ENCODE assay signal across 34 cellular contexts in genomic region chr1:161052899-161053298, GRCh38. TPM values are rescaled to one million over a fixed set of nuclear protein-coding genes. Genes with fewer than 3 reads are reported as not detected.
DNase-seq lines count a peak whose midpoint lies in the region; ATAC-seq, FAIRE-seq and TF ChIP-seq lines count a peak whose summit lies in the region.
"Had no signal": no experiment of that assay in that cellular context is flagged by ENCODE, and none has a peak within 500 bp of the region (broad histone marks: within the 10 kb centered on the region; RNA-seq: fewer than 3 reads in every experiment).

No MANE protein-coding gene starts in this region.

- H4K20me1 ChIP-seq in IMR-90 (ENCODE audit: insufficient read depth, low read length), result no peaks in the 10 kb centered on the region
- no peaks in the 10 kb centered on the region for H4K20me1 ChIP-seq in osteoblast (ENCODE audit: insufficient read depth, low read length)

- no peak overlapping the region for H2BK120ac ChIP-seq in IMR-90 (ENCODE audit: low read depth, low read length)

- no peak overlapping the region for H3K23ac ChIP-seq in IMR-90 (ENCODE audit: low read depth, low read length)

- H2AFZ ChIP-seq in IMR-90 (replicated peaks; ENCODE audit: low read length, poor library complexity) (no peak overlapping the region), osteoblast (ENCODE audit: low read length) (no peak overlapping the region)

- no peak overlapping the region for H3K9ac ChIP-seq in IMR-90 (ENCODE audit: low read depth, low read length)

- H2BK20ac ChIP-seq in IMR-90 (ENCODE audit: low read depth, low read length), result no peak overlapping the region

- CTCF ChIA-PET in IMR-90 (lab: Yijun Ruan, JAX), result no interaction called here

- H2BK15ac ChIP-seq in IMR-90 (ENCODE audit: low read depth, low read length), result no peak overlapping the region

- H3K79me1 ChIP-seq in IMR-90 (ENCODE audit: low read depth in 1 of 2, low read length in 2 of 2), result no peaks in the 10 kb centered on the region

- peaks cover 17% of the 10 kb centered on the region for H3K4me1 Mint-ChIP-seq in activated T-cell treated with anti-CD3 and anti-CD28 coated beads, Interleukin-2, amount 50 U/mL, for 24 hours (ENCODE audit: low read depth)

- no peak for TF ChIP-seq RAD21 in IMR-90 (IDR thresholded peaks at IDR 0.05; ENCODE audit: low read length)

- H4K91ac ChIP-seq in IMR-90 (ENCODE audit: insufficient read depth, low read depth, low read length), result no peak overlapping the region

- DNase-seq in activated T-cell treated with anti-CD3 and anti-CD28 coated beads, Interleukin-2, amount 50 U/mL, for 24 hours, result no peak
- DNase-seq in activated T-cell treated with anti-CD3 and anti-CD28 coated beads, Interleukin-2, amount 50 U/mL, for 48 hours, result no peak
- DNase-seq in IMR-90 (peak; percentile 21), choroid plexus epithelial cell (ENCODE audit: low read depth) (peak; percentile 15), osteoblast (ENCODE audit: insufficient read length, low spot score, missing footprints) (peak; percentile 69), urothelium cell line (ENCODE audit: low spot score) (no peak), NCI-H1436 (lab: John Stamatoyannopoulos, UW) (no peak)
- DNase-seq: activated CD4-positive, alpha-beta T cell treated with anti-CD3 and anti-CD28 coated beads, Interleukin-2, amount 50 U/mL, for 4 hours; activated naive CD4-positive, alpha-beta T cell; activated T-cell treated with anti-CD3 and anti-CD28 coated beads for 4 hours; cerebellar nuclear complex; foreskin keratinocyte; hippocampal formation; mucosa of descending colon; NCI-H1417; NCI-H2107; NCI-H510A; NK-92 treated with Interleukin-12 subunit alpha and Interleukin-12 subunit beta, amount 100 ng/mL, for 24 hours; Peyer's patch; small intestine; stimulated activated CD4-positive, alpha-beta T cell treated with anti-CD3 and anti-CD28 coated beads, Interleukin-2, amount 100 ng/mL, for 48 hours; stomach; transverse colon had no signal

- H3K36me3 ChIP-seq in IMR-90 (ENCODE audit: control insufficient read depth, insufficient read depth, low read length) (no peaks in the 10 kb centered on the region), osteoblast (ENCODE audit: insufficient read depth, low read length) (no peaks in the 10 kb centered on the region)
- H3K36me3 ChIP-seq: ascending aorta, SJSA1, transverse colon had no signal

- H3K27me3 ChIP-seq in IMR-90 (ENCODE audit: control insufficient read depth, insufficient read depth, low read length) (no peaks in the 10 kb centered on the region), osteoblast (ENCODE audit: insufficient read depth, low read length) (no peaks in the 10 kb centered on the region)
- H3K27me3 ChIP-seq: ascending aorta, foreskin keratinocyte, SJSA1, transverse colon had no signal

- TF ChIP-seq POLR2A in IMR-90 (IDR thresholded peaks at IDR 0.05; ENCODE audit: low read depth, low read length), result no peak

- H4K8ac ChIP-seq in IMR-90 (ENCODE audit: low read depth in 2 of 2, low read length in 2 of 2), result no peak overlapping the region

- H3K79me2 ChIP-seq in osteoblast (ENCODE audit: insufficient read depth, low read length), result no peaks in the 10 kb centered on the region

- H3K27me3 Mint-ChIP-seq in activated T-cell treated with anti-CD3 and anti-CD28 coated beads, Interleukin-2, amount 50 U/mL, for 24 hours, result no peaks in the 10 kb centered on the region

- TF ChIP-seq CTCF in IMR-90 (conservative IDR thresholded peaks at IDR 0.05; ENCODE audit: low read depth, low read length) (no peak), choroid plexus epithelial cell (conservative IDR thresholded peaks at IDR 0.05; ENCODE audit: low read depth, low read length) (no peak), osteoblast (IDR thresholded peaks at IDR 0.05; ENCODE audit: extremely low read depth, low read depth, low read length) (no peak)

- POLR2A ChIA-PET in IMR-90 (lab: Charles Lee; ENCODE audit: unreplicated experiment), result no interaction called here

- H3K27ac Mint-ChIP-seq in activated T-cell treated with anti-CD3 and anti-CD28 coated beads, Interleukin-2, amount 50 U/mL, for 24 hours, result peak overlapping the region; percentile 61

- intact Hi-C loops in IMR-90 (cut with micrococcal nuclease), result no loop called here

- H3K9me3 ChIP-seq in IMR-90 (ENCODE audit: control insufficient read depth, insufficient read depth, low read length) (no peaks in the 10 kb centered on the region), osteoblast (ENCODE audit: low read depth, low read length) (peaks cover 7% of the 10 kb centered on the region)
- H3K9me3 ChIP-seq: ascending aorta, Peyer's patch, SJSA1, transverse colon had no signal

- no peak overlapping the region for H2AK5ac ChIP-seq in IMR-90 (ENCODE audit: low read depth, low read length)

- H3K18ac ChIP-seq in IMR-90 (ENCODE audit: low read depth, low read length), result no peak overlapping the region

- dilution Hi-C loops in IMR-90 (cut with HindIII; ENCODE audit: low sequenced_read_pairs, unreplicated experiment), result no loop called here

- no peak for FAIRE-seq in urothelium cell line (lab: Jason Lieb, UNC)
- FAIRE-seq: H1, small intestine had no signal

- H3K27ac ChIP-seq in IMR-90 (ENCODE audit: insufficient read depth, low read length), result no peak overlapping the region
- no peak overlapping the region for H3K27ac ChIP-seq in osteoblast (ENCODE audit: low read depth, low read length)
- H3K27ac ChIP-seq: ascending aorta, epithelial cell of prostate, foreskin keratinocyte, HL-60, Peyer's patch, SJSA1, stomach, transverse colon had no signal

- no peaks in the 10 kb centered on the region for H3K4me1 ChIP-seq in IMR-90 (ENCODE audit: control insufficient read depth, insufficient read depth, low read length)
- H3K4me1 ChIP-seq in osteoblast (ENCODE audit: insufficient read depth, low read length), result no peaks in the 10 kb centered on the region
- H3K4me1 ChIP-seq: ascending aorta, foreskin keratinocyte, SJSA1, stomach, transverse colon had no signal

- no TSS peak for BruUV-seq in IMR-90 (replicated peaks; lab: Mats Ljungman, UMichigan)

- H2AK9ac ChIP-seq in IMR-90 (replicated peaks; ENCODE audit: low read depth, low read length, poor library complexity), result no peak overlapping the region

- no peaks in the 10 kb centered on the region for H3K9me3 Mint-ChIP-seq in activated T-cell treated with anti-CD3 and anti-CD28 coated beads, Interleukin-2, amount 50 U/mL, for 24 hours
- H3K9me3 Mint-ChIP-seq: T-helper 1 cell treated with Interleukin-12 subunit alpha and Interleukin-12 subunit beta and Interleukin-4 antibody, amounts not matched to agents 30 μg/mL and 1 μg/mL, for 36 hours had no signal

- ATAC-seq in IMR-90 (ENCODE audit: low read depth), result no peak
- no peak for ATAC-seq in GM18517 (IDR thresholded peaks at IDR 0.05; ENCODE audit: unreplicated experiment)
- ATAC-seq: foreskin keratinocyte, mucosa of descending colon had no signal

- WGBS in IMR-90 (ENCODE audit: extremely low coverage in 2 of 2, insufficient read length in 1 of 2), 2 experiments, result no CpG with 5 or more reads among the region's 3 CpGs

- H3K9me1 ChIP-seq in IMR-90 (ENCODE audit: insufficient read depth, low read length), result no peaks in the 10 kb centered on the region

- no peak overlapping the region for H3K4me3 Mint-ChIP-seq in activated T-cell treated with anti-CD3 and anti-CD28 coated beads, Interleukin-2, amount 50 U/mL, for 24 hours
- H3K4me3 Mint-ChIP-seq: T-helper 1 cell treated with Interleukin-12 subunit alpha and Interleukin-12 subunit beta and Interleukin-4 antibody, amounts not matched to agents 30 μg/mL and 1 μg/mL, for 36 hours had no signal

- no peak overlapping the region for H3K4ac ChIP-seq in IMR-90 (ENCODE audit: low read depth, low read length)

- H3K4me3 ChIP-seq in IMR-90 (ENCODE audit: insufficient read depth, low read depth, low read length) (no peak overlapping the region), choroid plexus epithelial cell (ENCODE audit: low read depth, low read length) (no peak overlapping the region), osteoblast (ENCODE audit: insufficient read depth, low read length) (no peak overlapping the region)
- H3K4me3 ChIP-seq: ascending aorta, mucosa of descending colon, Peyer's patch, SJSA1, stomach, transverse colon had no signal

- H3K4me2 ChIP-seq in IMR-90 (ENCODE audit: low read depth, low read length) (no peak overlapping the region), osteoblast (ENCODE audit: insufficient read depth, low read length) (no peak overlapping the region)

- in situ Hi-C loops in IMR-90 (cut with MboI; ENCODE audit: low sequenced_read_pairs), result no loop called here

- H3K56ac ChIP-seq in IMR-90 (ENCODE audit: extremely low read depth, insufficient read depth, low read length), result no peak overlapping the region

- H3K14ac ChIP-seq in IMR-90 (replicated peaks; ENCODE audit: low read depth, low read length), result no peak overlapping the region

- no peak overlapping the region for H2BK5ac ChIP-seq in IMR-90 (ENCODE audit: low read depth, low read length, poor library complexity, severe bottlenecking)

- no peak overlapping the region for H4K5ac ChIP-seq in IMR-90 (ENCODE audit: low read depth, low read length)

- peaks cover 95% of the 10 kb centered on the region for H3K36me3 Mint-ChIP-seq in activated T-cell treated with anti-CD3 and anti-CD28 coated beads, Interleukin-2, amount 50 U/mL, for 24 hours (ENCODE audit: low read depth)

RNA-seq across cellular contexts. Expression of gene USF1, which starts 7.1 kb away (rescaled TPM):
- total RNA-seq in IMR-90 (2012; rRNA removed) (62.2 and 78.9 TPM in 2 replicates), osteoblast (45.7 and 47.4 TPM in 2 replicates)
- 34.6 and 37.1 TPM in 2 replicates for polyA plus RNA-seq in IMR-90 (2012; rRNA removed)
- 14.0 and 18.6 TPM in 2 replicates for polyA plus RNA-seq in IMR-90 (2012; cell fraction: cytosol; rRNA removed)
- polyA plus RNA-seq in IMR-90 (2012; cell fraction: nucleus; rRNA removed; ENCODE audit: low replicate concordance), result 122 and 130 TPM in 2 replicates

RNA-seq across cellular contexts. Expression of gene TSTD1, which starts 14.1 kb away (rescaled TPM):
- total RNA-seq in IMR-90 (2012; rRNA removed) (not detected in 2 replicates), osteoblast (0.72 and 1.8 TPM in 2 replicates)
- 0.21 TPM in 1 of 2 replicates, not detected in the other for polyA plus RNA-seq in IMR-90 (2012; rRNA removed)
- polyA plus RNA-seq in IMR-90 (2012; cell fraction: cytosol; rRNA removed), result 0.49 TPM in 1 of 2 replicates, not detected in the other
- 0.25 and 0.46 TPM in 2 replicates for polyA plus RNA-seq in IMR-90 (2012; cell fraction: nucleus; rRNA removed; ENCODE audit: low replicate concordance)
- total RNA-seq: A172, ascending aorta had no signal

RNA-seq across cellular contexts. Expression of gene ARHGAP30, which starts 16.8 kb away (rescaled TPM):
- total RNA-seq in IMR-90 (2012; rRNA removed) (not detected in 2 replicates), osteoblast (under 0.01 TPM in 1 of 2 replicates, not detected in the other)
- polyA plus RNA-seq in IMR-90 (2012; rRNA removed), result 0.02 and 0.03 TPM in 2 replicates
- not detected in 2 replicates for polyA plus RNA-seq in IMR-90 (2012; cell fraction: cytosol; rRNA removed)
- polyA plus RNA-seq in IMR-90 (2012; cell fraction: nucleus; rRNA removed; ENCODE audit: low replicate concordance), result 0.05 TPM in 1 of 2 replicates, not detected in the other
- total RNA-seq: foreskin keratinocyte, pulmonary artery endothelial cell, SJSA1 had no signal
- polyA plus RNA-seq: BJ, foreskin keratinocyte had no signal

RNA-seq across cellular contexts. Expression of gene F11R, which starts 31.9 kb away (rescaled TPM):
- 0.83 and 2.2 TPM in 2 replicates for total RNA-seq in IMR-90 (2012; rRNA removed)
- 0.47 and 0.79 TPM in 2 replicates for polyA plus RNA-seq in IMR-90 (2012; rRNA removed)
- 0.78 and 2.0 TPM in 2 replicates for polyA plus RNA-seq in IMR-90 (2012; cell fraction: cytosol; rRNA removed)
- 0.44 and 0.60 TPM in 2 replicates for polyA plus RNA-seq in IMR-90 (2012; cell fraction: nucleus; rRNA removed; ENCODE audit: low replicate concordance)
- 0.72 and 1.2 TPM in 2 replicates for total RNA-seq in osteoblast

RNA-seq across cellular contexts. Expression of gene NECTIN4, which starts 36.5 kb away (rescaled TPM):
- under 0.01 and 0.18 TPM in 2 replicates for total RNA-seq in IMR-90 (2012; rRNA removed)
- 0.13 and 0.24 TPM in 2 replicates for polyA plus RNA-seq in IMR-90 (2012; rRNA removed)
- 0.02 and 0.20 TPM in 2 replicates for polyA plus RNA-seq in IMR-90 (2012; cell fraction: cytosol; rRNA removed)
- 0.18 and 0.58 TPM in 2 replicates for polyA plus RNA-seq in IMR-90 (2012; cell fraction: nucleus; rRNA removed; ENCODE audit: low replicate concordance)
- total RNA-seq in osteoblast, result under 0.01 TPM in 2 replicates
- total RNA-seq: ascending aorta, M059J had no signal
- polyA plus RNA-seq: BJ had no signal

Comparison
In these comparisons a context has a peak if more than half of its experiments do, and no peak if none do; other contexts are left out.
1. DNase-seq: peak in IMR-90 (single experiment), choroid plexus epithelial cell (single experiment) and osteoblast (single experiment); none in activated T-cell treated with anti-CD3 and anti-CD28 coated beads, Interleukin-2, amount 50 U/mL, for 24 hours (single experiment), activated T-cell treated with anti-CD3 and anti-CD28 coated beads, Interleukin-2, amount 50 U/mL, for 48 hours (0 of 2), urothelium cell line (single experiment) and NCI-H1436 (single experiment).